14 cellular contexts compared by ENCODE assay signal in the genomic region with DNA sequence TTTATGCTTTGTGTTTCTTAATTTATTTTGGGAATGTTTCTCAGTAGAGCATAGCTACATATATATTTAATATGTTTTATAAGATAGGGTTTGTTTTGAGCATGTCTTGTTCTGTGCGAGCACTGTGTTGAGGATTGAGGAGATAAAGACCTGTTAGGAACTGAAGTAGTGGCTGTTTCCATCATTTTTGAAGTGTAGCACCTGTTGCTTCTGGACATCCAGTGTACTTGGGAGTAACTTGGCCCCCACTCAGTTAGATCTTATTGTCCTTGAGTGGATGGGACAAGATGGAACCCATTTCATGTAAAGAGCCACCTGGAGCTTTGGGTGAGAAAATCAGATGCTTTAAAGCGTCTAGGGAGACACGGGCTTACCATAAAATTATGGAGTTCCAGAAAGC. TPM values are rescaled to one million over a fixed set of nuclear protein-coding genes. Genes with fewer than 3 reads are reported as not detected.
DNase-seq lines count a peak whose midpoint lies in the region; ATAC-seq and TF ChIP-seq lines count a peak whose summit lies in the region.
"Had no signal": no experiment of that assay in that cellular context is flagged by ENCODE, and none has a peak within 500 bp of the region (broad histone marks: within the 10 kb centered on the region; RNA-seq: fewer than 3 reads in every experiment).

No MANE protein-coding gene starts in this region.

- H3K27ac ChIP-seq in heart left ventricle = peak overlapping the region in 7 of 12 donors; percentile 37 to 69 (median 53)
- no peak overlapping the region for H3K27ac ChIP-seq in CD4-positive, alpha-beta T cell (ENCODE audit: low read depth, low read length)
- peak overlapping the region; percentile 15; the same call in 1 of the 2 replicates for H3K27ac ChIP-seq in SU-DHL-6 (ENCODE audit: low read depth, low read length)
- H3K27ac ChIP-seq: C4-2B, HL-60 had no signal

- peaks cover 0 to 25% (median 19%) of the 10 kb centered on the region in 9 donors for H3K36me3 ChIP-seq in heart left ventricle
- H3K36me3 ChIP-seq in SU-DHL-6 (ENCODE audit: low read length) = no peaks in the 10 kb centered on the region
- H3K36me3 ChIP-seq in mucosa of stomach (ENCODE audit: control insufficient read depth, insufficient read depth, low read length) = no peaks in the 10 kb centered on the region

- no peak overlapping the region for H3K4me3 ChIP-seq in heart left ventricle
- no peak overlapping the region for H3K4me3 ChIP-seq in SU-DHL-6 (ENCODE audit: insufficient read depth, low read length, poor library complexity, severe bottlenecking)
- no peak overlapping the region for H3K4me3 ChIP-seq in mucosa of stomach (ENCODE audit: low read length)

- no peaks in the 10 kb centered on the region for H3K9me3 ChIP-seq in heart left ventricle
- no peaks in the 10 kb centered on the region for H3K9me3 ChIP-seq in CD4-positive, alpha-beta T cell (ENCODE audit: control insufficient read depth, low read length)
- no peaks in the 10 kb centered on the region for H3K9me3 ChIP-seq in SU-DHL-6 (ENCODE audit: insufficient read depth, low read length)
- no peaks in the 10 kb centered on the region for H3K9me3 ChIP-seq in mucosa of stomach (ENCODE audit: control insufficient read depth, low read length)

- no peaks in the 10 kb centered on the region for H3K27me3 ChIP-seq in heart left ventricle
- H3K27me3 ChIP-seq in CD4-positive, alpha-beta T cell (ENCODE audit: control insufficient read depth, insufficient read depth, low read length) = no peaks in the 10 kb centered on the region
- H3K27me3 ChIP-seq in SU-DHL-6 (ENCODE audit: low read length) = no peaks in the 10 kb centered on the region
- H3K27me3 ChIP-seq in mucosa of stomach (ENCODE audit: control insufficient read depth, insufficient read depth, low read length) = no peaks in the 10 kb centered on the region

- no peaks in the 10 kb centered on the region for H4K20me1 ChIP-seq in SU-DHL-6 (ENCODE audit: low read depth, low read length)

- CTCF ChIA-PET in CD4-positive, alpha-beta T cell (lab: Charles Lee) = interaction anchor here (0.7 to 6.9 kb wide), 19 partner anchors 8 to 191 kb away, joined by 3 to 72 read pairs (median 10); no protein-coding TSS in a partner anchor

- DNase-seq in heart left ventricle (no peak), Right ventricle myocardium superior (no peak), EL (no peak), HCEC 1CT (no peak)
- DNase-seq in CD4-positive, alpha-beta T cell = no peak
- DNase-seq: DMS153, GOT3 had no signal

- no peak for TF ChIP-seq CTCF in heart left ventricle (IDR thresholded peaks at IDR 0.05)
- no peak for TF ChIP-seq CTCF in CD4-positive, alpha-beta T cell (IDR thresholded peaks at IDR 0.05)
- no peak for TF ChIP-seq CTCF in SU-DHL-6 (IDR thresholded peaks at IDR 0.05; ENCODE audit: insufficient read depth, low read length, poor library complexity, severe bottlenecking)

- H3K79me2 ChIP-seq in SU-DHL-6 (ENCODE audit: insufficient read depth, low read length) = no peaks in the 10 kb centered on the region

- H3K36me3 Mint-ChIP-seq in CD4-positive, alpha-beta T cell (ENCODE audit: low read depth) = peaks cover 31% of the 10 kb centered on the region

- intact Hi-C loops in heart left ventricle (cut with DNase I) (loop anchor here in 7 of 10 donors (5.0 to 10.0 kb wide), 10 partner anchors 37 to 192 kb away; a partner anchor contains a TSS), Right ventricle myocardium superior (cut with DNase I) (loop anchor here (5.0 to 10.0 kb wide), 2 partner anchors 105 to 192 kb away; a partner anchor contains a TSS)
- intact Hi-C loops in CD4-positive, alpha-beta T cell (cut with DNase I, micrococcal nuclease) = loop anchor here (2.0 to 5.0 kb wide), 5 partner anchors 37 to 192 kb away; a partner anchor contains a TSS

- H3K27me3 Mint-ChIP-seq in CD4-positive, alpha-beta T cell = no peaks in the 10 kb centered on the region

- H3K9me3 Mint-ChIP-seq in CD4-positive, alpha-beta T cell = no peaks in the 10 kb centered on the region
- H3K9me3 Mint-ChIP-seq: CD8-positive, alpha-beta T cell; H9 had no signal

- peak overlapping the region; percentile 11 for H3K4me2 ChIP-seq in SU-DHL-6 (ENCODE audit: low read depth, low read length, poor library complexity, severe bottlenecking)

- H2AFZ ChIP-seq in SU-DHL-6 (ENCODE audit: low read depth, low read length, severe bottlenecking) = no peak overlapping the region

- peak overlapping the region; percentile 13 for H3K27ac Mint-ChIP-seq in CD4-positive, alpha-beta T cell
- H3K27ac Mint-ChIP-seq: H9 had no signal

- H3K4me1 Mint-ChIP-seq in CD4-positive, alpha-beta T cell (ENCODE audit: low read depth) = peaks cover 54% of the 10 kb centered on the region

- ATAC-seq in heart left ventricle (no peak), Right ventricle myocardium superior (ENCODE audit: poor library complexity) (no peak), HG03432 (IDR thresholded peaks at IDR 0.05; ENCODE audit: unreplicated experiment) (no peak)
- no peak for ATAC-seq in CD4-positive, alpha-beta T cell (ENCODE audit: poor library complexity)

- H3K9me2 ChIP-seq in SU-DHL-6 (replicated peaks; ENCODE audit: insufficient read depth, low read length) = no peaks in the 10 kb centered on the region

- 70 to 75% (median 71%) methylated on average over 3 of the region's 3 CpGs for WGBS in heart left ventricle, 4 donors

- H3F3A ChIP-seq in SU-DHL-6 (ENCODE audit: insufficient read depth) = peaks cover 33% of the 10 kb centered on the region

- TF ChIP-seq POLR2A in heart left ventricle (IDR thresholded peaks at IDR 0.05) = no peak

- H3K9ac ChIP-seq in SU-DHL-6 (ENCODE audit: low read length) (no peak overlapping the region), mucosa of stomach (ENCODE audit: low read length) (peak overlapping the region; percentile 7)

- H3K4me3 Mint-ChIP-seq in CD4-positive, alpha-beta T cell = no peak overlapping the region
- H3K4me3 Mint-ChIP-seq: CD8-positive, alpha-beta T cell; H9 had no signal

- POLR2A ChIA-PET in CD4-positive, alpha-beta T cell (lab: Charles Lee) = interaction anchor here (0.8 to 5.0 kb wide), 15 partner anchors 8 to 129 kb away, joined by 4 to 73 read pairs (median 9); no protein-coding TSS in a partner anchor

- peaks cover 0 to 35% (median 8%) of the 10 kb centered on the region in 12 donors for H3K4me1 ChIP-seq in heart left ventricle
- H3K4me1 ChIP-seq in mucosa of stomach (ENCODE audit: control insufficient read depth, insufficient read depth, low read length) = peaks cover 1% of the 10 kb centered on the region

RNA-seq across cellular contexts. Expression of a gene that starts 8.7 kb away (rescaled TPM):
- total RNA-seq in heart left ventricle (100 to 1,000 TPM; 116 to 248 (median 207) TPM), Right ventricle myocardium superior (169 TPM)
- 100 to 1,000 TPM in 1 of 2 donors, 10 to 100 TPM in 1; 99.4 to 150 TPM for polyA plus RNA-seq in heart left ventricle
- total RNA-seq in CD4-positive, alpha-beta T cell = 100 to 1,000 TPM; 463 to 487 TPM
